ENCODE assay signal across 23 cellular contexts in the genomic region with DNA sequence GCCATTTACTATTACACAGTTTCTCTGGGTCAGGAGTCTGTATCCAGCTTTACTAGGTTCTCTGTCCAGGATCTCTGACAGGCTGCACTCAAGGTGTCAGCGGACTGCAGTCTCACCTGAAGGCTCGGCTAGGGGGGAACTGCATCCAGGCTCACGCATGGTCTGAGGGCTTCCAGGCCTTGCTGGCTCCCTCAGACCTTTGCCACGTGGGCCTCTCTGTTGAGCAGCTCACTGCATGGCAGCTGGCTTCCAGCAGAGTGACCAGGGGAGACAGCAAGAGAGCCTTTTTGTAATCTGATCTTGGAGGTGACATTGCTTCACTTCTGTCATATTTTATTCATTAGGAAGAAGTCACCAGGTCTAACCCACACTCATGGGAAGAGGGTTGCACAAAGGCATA.
DNase-seq lines count a peak whose midpoint lies in the region; TF ChIP-seq lines count a peak whose summit lies in the region.
"Had no signal": no experiment of that assay in that cellular context is flagged by ENCODE, and none has a peak within 500 bp of the region (broad histone marks: within the 10 kb centered on the region; RNA-seq: fewer than 3 reads in every experiment).

No MANE protein-coding gene starts in this region.

- peak overlapping the region; percentile 27 for H3K27ac Mint-ChIP-seq in nephron progenitor cell
- no peak overlapping the region for H3K27ac Mint-ChIP-seq in activated naive CD4-positive, alpha-beta T cell treated with anti-CD3 and anti-CD28 coated beads, Interleukin-2, amount 10 ng/mL, durations not matched to agents 7 days and 5 days
- H3K27ac Mint-ChIP-seq: HFFc6 had no signal

- H3K27me3 ChIP-seq in vagina: no peaks in the 10 kb centered on the region
- H3K27me3 ChIP-seq in effector memory CD4-positive, alpha-beta T cell (replicated peaks; ENCODE audit: control insufficient read depth, insufficient read depth, low read length, poor library complexity, severe bottlenecking): no peaks in the 10 kb centered on the region
- H3K27me3 ChIP-seq: Peyer's patch had no signal

- no peak overlapping the region for H3K27ac ChIP-seq in vagina
- no peak overlapping the region for H3K27ac ChIP-seq in effector memory CD4-positive, alpha-beta T cell (ENCODE audit: insufficient read depth, low read length, poor library complexity, severe bottlenecking)
- H3K27ac ChIP-seq: 22Rv1, Peyer's patch had no signal

- DNase-seq in DMS 273 (lab: John Stamatoyannopoulos, UW; ENCODE audit: unreplicated experiment) (peak; percentile 23), DMS 273 treated with DMSO at 0.1 percent for 48 hours (lab: John Stamatoyannopoulos, UW) (no peak), NCI-H146 treated with DMSO at 0.1 percent for 48 hours (lab: John Stamatoyannopoulos, UW; ENCODE audit: unreplicated experiment) (peak; percentile 2), SW480 (ENCODE audit: low spot score) (peak; percentile 5), nephron progenitor cell (no peak), vagina (ENCODE audit: extremely low spot score in 2 of 2) (no peak)
- DNase-seq in activated naive CD4-positive, alpha-beta T cell treated with anti-CD3 and anti-CD28 coated beads, Interleukin-2, amount 10 ng/mL, durations not matched to agents 7 days and 5 days: no peak
- no peak for DNase-seq in effector memory CD4-positive, alpha-beta T cell
- DNase-seq: DMS53, H9, HFFc6, Kasumi-1, NCI-H1092 treated with DMSO at 0.1 percent for 48 hours, NCI-H1436, NCI-H1930, NCI-H226, OCI-M1, Peyer's patch, SIG-M5, SK-N-SH, SW 1271 had no signal

- no peaks in the 10 kb centered on the region for H3K4me1 ChIP-seq in vagina
- H3K4me1 ChIP-seq in effector memory CD4-positive, alpha-beta T cell (ENCODE audit: control insufficient read depth, insufficient read depth, low read length, poor library complexity, severe bottlenecking): no peaks in the 10 kb centered on the region
- H3K4me1 ChIP-seq: Peyer's patch had no signal

- no peak overlapping the region for H3K4me3 ChIP-seq in vagina
- H3K4me3 ChIP-seq in effector memory CD4-positive, alpha-beta T cell (ENCODE audit: insufficient read depth, low read depth, low read length, poor library complexity, severe bottlenecking): no peak overlapping the region
- H3K4me3 ChIP-seq: K562, Peyer's patch had no signal

- TF ChIP-seq POLR2A in vagina (IDR thresholded peaks at IDR 0.05): no peak

- intact Hi-C loops in vagina (cut with DNase I): no loop called here

- no peaks in the 10 kb centered on the region for H3K9me3 ChIP-seq in vagina
- no peaks in the 10 kb centered on the region for H3K9me3 ChIP-seq in effector memory CD4-positive, alpha-beta T cell (ENCODE audit: control insufficient read depth, low read length)
- H3K9me3 ChIP-seq: Peyer's patch, SK-N-SH had no signal

- H3K27me3 Mint-ChIP-seq in nephron progenitor cell (ENCODE audit: low read depth, poor library complexity): peaks cover 14% of the 10 kb centered on the region
- no peaks in the 10 kb centered on the region for H3K27me3 Mint-ChIP-seq in activated naive CD4-positive, alpha-beta T cell treated with anti-CD3 and anti-CD28 coated beads, Interleukin-2, amount 10 ng/mL, durations not matched to agents 7 days and 5 days

- no peak overlapping the region for H3K4me3 Mint-ChIP-seq in nephron progenitor cell
- H3K4me3 Mint-ChIP-seq in activated naive CD4-positive, alpha-beta T cell treated with anti-CD3 and anti-CD28 coated beads, Interleukin-2, amount 10 ng/mL, durations not matched to agents 7 days and 5 days: no peak overlapping the region
- H3K4me3 Mint-ChIP-seq: H9, HFFc6 had no signal

- TF ChIP-seq CTCF in nephron progenitor cell (IDR thresholded peaks at IDR 0.05) (no peak), vagina (IDR thresholded peaks at IDR 0.05) (no peak)

- H3K9me3 Mint-ChIP-seq in nephron progenitor cell: peaks cover 21% of the 10 kb centered on the region
- H3K9me3 Mint-ChIP-seq in activated naive CD4-positive, alpha-beta T cell treated with anti-CD3 and anti-CD28 coated beads, Interleukin-2, amount 10 ng/mL, durations not matched to agents 7 days and 5 days: peaks cover 5% of the 10 kb centered on the region

- H3K4me1 Mint-ChIP-seq in nephron progenitor cell: peaks cover 20% of the 10 kb centered on the region
- H3K4me1 Mint-ChIP-seq in activated naive CD4-positive, alpha-beta T cell treated with anti-CD3 and anti-CD28 coated beads, Interleukin-2, amount 10 ng/mL, durations not matched to agents 7 days and 5 days: no peaks in the 10 kb centered on the region

- H3K36me3 ChIP-seq in vagina: no peaks in the 10 kb centered on the region
- no peaks in the 10 kb centered on the region for H3K36me3 ChIP-seq in effector memory CD4-positive, alpha-beta T cell (ENCODE audit: control insufficient read depth, insufficient read depth, low read length)
- H3K36me3 ChIP-seq: Peyer's patch had no signal

- no peaks in the 10 kb centered on the region for H3K36me3 Mint-ChIP-seq in nephron progenitor cell (ENCODE audit: low read depth)
- H3K36me3 Mint-ChIP-seq in activated naive CD4-positive, alpha-beta T cell treated with anti-CD3 and anti-CD28 coated beads, Interleukin-2, amount 10 ng/mL, durations not matched to agents 7 days and 5 days: no peaks in the 10 kb centered on the region

- CTCF ChIA-PET in activated naive CD4-positive, alpha-beta T cell treated with anti-CD3 and anti-CD28 coated beads, Interleukin-2, amount 10 ng/mL, durations not matched to agents 7 days and 5 days (lab: Charles Lee): no interaction called here

Comparison
In these comparisons a context has a peak if more than half of its experiments do, and no peak if none do; other contexts are left out.
1. DNase-seq: peak in DMS 273 (single experiment), NCI-H146 treated with DMSO at 0.1 percent for 48 hours (single experiment) and SW480 (single experiment); none in DMS 273 treated with DMSO at 0.1 percent for 48 hours (single experiment), nephron progenitor cell (single experiment), vagina (0 of 2), activated naive CD4-positive, alpha-beta T cell treated with anti-CD3 and anti-CD28 coated beads, Interleukin-2, amount 10 ng/mL, durations not matched to agents 7 days and 5 days (single experiment) and effector memory CD4-positive, alpha-beta T cell (0 of 3).